1 cellular context compared by ENCODE assay signal in the genomic region with DNA sequence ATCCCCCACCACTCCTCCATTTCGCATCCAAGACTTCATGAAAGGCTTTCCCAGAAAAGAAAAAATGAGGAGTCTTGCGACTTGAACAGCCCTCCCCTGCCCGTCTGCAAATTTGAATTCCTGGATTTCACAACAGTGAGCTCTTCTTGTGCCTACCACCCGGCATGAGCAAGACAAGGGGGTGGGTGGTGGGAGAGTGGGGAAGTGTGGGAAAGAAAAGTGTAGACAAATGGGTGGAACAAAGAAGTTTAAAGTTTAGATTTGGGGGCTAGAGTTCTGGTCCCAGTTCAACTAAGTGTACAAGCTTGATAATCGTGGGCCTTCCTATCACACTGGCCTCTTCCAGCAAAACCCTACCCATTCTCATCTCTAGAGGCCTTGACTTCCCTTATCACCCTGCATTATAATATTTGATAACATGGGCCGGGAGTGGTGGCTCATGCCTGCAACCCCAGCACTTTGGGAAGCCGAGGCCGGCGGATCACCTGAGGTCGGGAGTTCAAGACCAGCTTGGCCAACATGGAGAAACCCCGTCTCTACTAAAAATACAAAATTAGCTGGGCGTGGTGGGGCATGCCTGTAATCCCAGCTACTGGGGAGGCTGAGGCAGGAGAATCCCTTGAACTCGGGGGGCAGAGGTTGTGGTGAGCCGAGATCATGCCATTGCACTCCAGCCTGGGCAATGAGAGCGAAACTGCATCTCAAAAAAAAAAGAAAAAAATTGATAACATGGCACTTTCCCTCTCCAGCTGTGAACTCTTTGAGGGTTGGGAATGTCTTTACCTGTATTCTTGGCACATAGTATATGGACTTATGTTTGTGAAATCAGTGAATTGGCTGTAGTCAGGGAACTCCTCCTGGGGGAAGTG.
A peak's percentile ranks its signal among the peaks of the same experiment; 100 is the strongest.
TF ChIP-seq lines count a peak whose summit lies in the region.

No MANE protein-coding gene starts in this region.

TF ChIP-seq in K562, 482 proteins besides CTCF, POLR2A, EP300 and RAD21 (continues in another document):
- TF ChIP-seq VEZF1 (CRISPR knock-in tag; IDR thresholded peaks at IDR 0.05) (no peak), ZFPM2 (CRISPR knock-in tag; IDR thresholded peaks at IDR 0.05) (no peak), ZNF140 (CRISPR knock-in tag; IDR thresholded peaks at IDR 0.05) (no peak), ZNF311 (CRISPR knock-in tag; IDR thresholded peaks at IDR 0.05) (no peak), NKRF (IDR thresholded peaks at IDR 0.05; ENCODE audit: borderline replicate concordance) (0 out of 2 replicates have a peak, but pooled peaks have one; percentile 0), ZFP1 (CRISPR knock-in tag; IDR thresholded peaks at IDR 0.05) (no peak), MCM5 (IDR thresholded peaks at IDR 0.05; ENCODE audit: low read depth) (no peak), ZBTB1 (CRISPR knock-in tag; IDR thresholded peaks at IDR 0.05; ENCODE audit: borderline replicate concordance, low read depth) (no peak), ZNF253 (CRISPR knock-in tag; conservative IDR thresholded peaks at IDR 0.05) (peak; percentile 64; the same call in 1 of the 2 replicates), RREB1 (CRISPR knock-in tag; IDR thresholded peaks at IDR 0.05) (no peak), SRSF9 (IDR thresholded peaks at IDR 0.05; ENCODE audit: borderline replicate concordance, low read depth, low read length) (no peak), KLF10 (CRISPR knock-in tag; IDR thresholded peaks at IDR 0.05) (no peak), ZNF668 (CRISPR knock-in tag; IDR thresholded peaks at IDR 0.05) (no peak), TRIM28 (IDR thresholded peaks at IDR 0.05) (peak; percentile 29; the same call in 1 of the 2 replicates), PTBP1 (IDR thresholded peaks at IDR 0.05; ENCODE audit: low read depth, low read length) (no peak), TAF1 (IDR thresholded peaks at IDR 0.05; ENCODE audit: control insufficient read depth, extremely low read depth, insufficient read depth, low read length, severe bottlenecking) (no peak), ZNF780A (CRISPR knock-in tag; IDR thresholded peaks at IDR 0.05) (no peak), SMAD2 (IDR thresholded peaks at IDR 0.05; ENCODE audit: low read depth, low read length) (no peak), PREB (CRISPR knock-in tag; IDR thresholded peaks at IDR 0.05) (no peak), NR3C1 (CRISPR knock-in tag; IDR thresholded peaks at IDR 0.05) (no peak), BDP1 (IDR thresholded peaks at IDR 0.05; ENCODE audit: insufficient read depth, insufficient read length) (no peak), FOXM1 (IDR thresholded peaks at IDR 0.05; ENCODE audit: low read depth) (peak; percentile 51; the same call in 1 of the 2 replicates), FOXM1 (CRISPR knock-in tag; IDR thresholded peaks at IDR 0.05; ENCODE audit: low read depth) (no peak), RHOXF2B (CRISPR knock-in tag; conservative IDR thresholded peaks at IDR 0.05) (0 out of 2 replicates have a peak, but pooled peaks have one; percentile 9), MED1 (CRISPR knock-in tag; IDR thresholded peaks at IDR 0.05; ENCODE audit: borderline replicate concordance) (no peak), JUN (IDR thresholded peaks at IDR 0.05; ENCODE audit: borderline replicate concordance, low read depth, low read length) (no peak), JUN (CRISPR knock-in tag; IDR thresholded peaks at IDR 0.05; ENCODE audit: borderline replicate concordance) (no peak), GTF2F1 (IDR thresholded peaks at IDR 0.05; ENCODE audit: low read depth, low read length) (no peak), EGR1 (conservative IDR thresholded peaks at IDR 0.05) (no peak), PHF8 (IDR thresholded peaks at IDR 0.05; ENCODE audit: borderline replicate concordance, low read length) (no peak), ZNF347 (CRISPR knock-in tag; IDR thresholded peaks at IDR 0.05; ENCODE audit: low read depth) (no peak), TARDBP (IDR thresholded peaks at IDR 0.05) (no peak), FOXP1 (CRISPR knock-in tag; IDR thresholded peaks at IDR 0.05) (no peak), ZFP30 (CRISPR knock-in tag; IDR thresholded peaks at IDR 0.05; ENCODE audit: borderline replicate concordance) (no peak), CHD2 (IDR thresholded peaks at IDR 0.05; ENCODE audit: low read depth, low read length) (no peak), FUS (optimal IDR thresholded peaks at IDR 0.05; ENCODE audit: low read depth, low read length) (no peak), TSC22D4 (tag; IDR thresholded peaks at IDR 0.05) (0 out of 2 replicates have a peak, but pooled peaks have one; percentile 49)
- TF ChIP-seq, protein P1, sequence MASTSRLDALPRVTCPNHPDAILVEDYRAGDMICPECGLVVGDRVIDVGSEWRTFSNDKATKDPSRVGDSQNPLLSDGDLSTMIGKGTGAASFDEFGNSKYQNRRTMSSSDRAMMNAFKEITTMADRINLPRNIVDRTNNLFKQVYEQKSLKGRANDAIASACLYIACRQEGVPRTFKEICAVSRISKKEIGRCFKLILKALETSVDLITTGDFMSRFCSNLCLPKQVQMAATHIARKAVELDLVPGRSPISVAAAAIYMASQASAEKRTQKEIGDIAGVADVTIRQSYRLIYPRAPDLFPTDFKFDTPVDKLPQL (IDR thresholded peaks at IDR 0.05; ENCODE audit: extremely low read depth, insufficient read length), result no peak
- TF ChIP-seq, protein P2, sequence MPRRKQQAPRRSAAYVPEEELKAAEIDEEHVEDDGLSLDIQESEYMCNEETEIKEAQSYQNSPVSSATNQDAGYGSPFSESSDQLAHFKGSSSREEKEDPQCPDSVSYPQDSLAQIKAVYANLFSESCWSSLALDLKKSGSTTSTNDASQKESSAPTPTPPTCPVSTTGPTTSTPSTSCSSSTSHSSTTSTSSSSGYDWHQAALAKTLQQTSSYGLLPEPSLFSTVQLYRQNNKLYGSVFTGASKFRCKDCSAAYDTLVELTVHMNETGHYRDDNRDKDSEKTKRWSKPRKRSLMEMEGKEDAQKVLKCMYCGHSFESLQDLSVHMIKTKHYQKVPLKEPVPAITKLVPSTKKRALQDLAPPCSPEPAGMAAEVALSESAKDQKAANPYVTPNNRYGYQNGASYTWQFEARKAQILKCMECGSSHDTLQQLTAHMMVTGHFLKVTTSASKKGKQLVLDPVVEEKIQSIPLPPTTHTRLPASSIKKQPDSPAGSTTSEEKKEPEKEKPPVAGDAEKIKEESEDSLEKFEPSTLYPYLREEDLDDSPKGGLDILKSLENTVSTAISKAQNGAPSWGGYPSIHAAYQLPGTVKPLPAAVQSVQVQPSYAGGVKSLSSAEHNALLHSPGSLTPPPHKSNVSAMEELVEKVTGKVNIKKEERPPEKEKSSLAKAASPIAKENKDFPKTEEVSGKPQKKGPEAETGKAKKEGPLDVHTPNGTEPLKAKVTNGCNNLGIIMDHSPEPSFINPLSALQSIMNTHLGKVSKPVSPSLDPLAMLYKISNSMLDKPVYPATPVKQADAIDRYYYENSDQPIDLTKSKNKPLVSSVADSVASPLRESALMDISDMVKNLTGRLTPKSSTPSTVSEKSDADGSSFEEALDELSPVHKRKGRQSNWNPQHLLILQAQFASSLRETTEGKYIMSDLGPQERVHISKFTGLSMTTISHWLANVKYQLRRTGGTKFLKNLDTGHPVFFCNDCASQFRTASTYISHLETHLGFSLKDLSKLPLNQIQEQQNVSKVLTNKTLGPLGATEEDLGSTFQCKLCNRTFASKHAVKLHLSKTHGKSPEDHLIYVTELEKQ (CRISPR knock-in tag; IDR thresholded peaks at IDR 0.05), result no peak
- TF ChIP-seq, protein P3, sequence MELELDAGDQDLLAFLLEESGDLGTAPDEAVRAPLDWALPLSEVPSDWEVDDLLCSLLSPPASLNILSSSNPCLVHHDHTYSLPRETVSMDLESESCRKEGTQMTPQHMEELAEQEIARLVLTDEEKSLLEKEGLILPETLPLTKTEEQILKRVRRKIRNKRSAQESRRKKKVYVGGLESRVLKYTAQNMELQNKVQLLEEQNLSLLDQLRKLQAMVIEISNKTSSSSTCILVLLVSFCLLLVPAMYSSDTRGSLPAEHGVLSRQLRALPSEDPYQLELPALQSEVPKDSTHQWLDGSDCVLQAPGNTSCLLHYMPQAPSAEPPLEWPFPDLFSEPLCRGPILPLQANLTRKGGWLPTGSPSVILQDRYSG (tag; conservative IDR thresholded peaks at IDR 0.05; ENCODE audit: low read depth), result no peak
- TF ChIP-seq, protein P4, sequence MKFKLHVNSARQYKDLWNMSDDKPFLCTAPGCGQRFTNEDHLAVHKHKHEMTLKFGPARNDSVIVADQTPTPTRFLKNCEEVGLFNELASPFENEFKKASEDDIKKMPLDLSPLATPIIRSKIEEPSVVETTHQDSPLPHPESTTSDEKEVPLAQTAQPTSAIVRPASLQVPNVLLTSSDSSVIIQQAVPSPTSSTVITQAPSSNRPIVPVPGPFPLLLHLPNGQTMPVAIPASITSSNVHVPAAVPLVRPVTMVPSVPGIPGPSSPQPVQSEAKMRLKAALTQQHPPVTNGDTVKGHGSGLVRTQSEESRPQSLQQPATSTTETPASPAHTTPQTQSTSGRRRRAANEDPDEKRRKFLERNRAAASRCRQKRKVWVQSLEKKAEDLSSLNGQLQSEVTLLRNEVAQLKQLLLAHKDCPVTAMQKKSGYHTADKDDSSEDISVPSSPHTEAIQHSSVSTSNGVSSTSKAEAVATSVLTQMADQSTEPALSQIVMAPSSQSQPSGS (CRISPR knock-in tag; IDR thresholded peaks at IDR 0.05), result no peak
